ENCODE assay signal across 7 cellular contexts in genomic region chr12:57461326-57461903, GRCh38. TPM values are rescaled to one million over a fixed set of nuclear protein-coding genes. Genes with fewer than 3 reads are reported as not detected.
DNase-seq lines count a peak whose midpoint lies in the region; ATAC-seq and TF ChIP-seq lines count a peak whose summit lies in the region.

No MANE protein-coding gene starts in this region.

- peak overlapping the region; percentile 76 to 87 for H3K27ac ChIP-seq in ascending aorta

- H3K9ac ChIP-seq in iPS-15b (ENCODE audit: low read depth, low read length): peak overlapping the region; percentile 74

- H3K36me3 ChIP-seq in ascending aorta (no peaks in the 10 kb centered on the region), iPS-15b (ENCODE audit: control insufficient read depth, insufficient read depth, low read length) (peaks cover 4% of the 10 kb centered on the region)

- TF ChIP-seq CTCF in GM10248 (IDR thresholded peaks at IDR 0.05; ENCODE audit: control extremely low read depth, extremely low read depth, low read depth, missing control alignments) (no peak), ascending aorta (IDR thresholded peaks at IDR 0.05) (no peak)

- no peak for ATAC-seq in GM18519 (IDR thresholded peaks at IDR 0.05; ENCODE audit: low FRiP score, unreplicated experiment)

- POLR2A ChIA-PET in GM10248 (lab: Yijun Ruan, JAX): no interaction called here

- H3K9me3 ChIP-seq in ascending aorta: no peaks in the 10 kb centered on the region
- no peaks in the 10 kb centered on the region for H3K9me3 ChIP-seq in iPS-15b (ENCODE audit: control insufficient read depth, insufficient read depth, low read length)

- DNase-seq in GM10248 (ENCODE audit: extremely low spot score) (peak; percentile 64), NCI-H226 (peak; percentile 44), ascending aorta (ENCODE audit: low spot score in 2 of 2) (peak in 1 of 2 donors; percentile 90), skeletal muscle cell (ENCODE audit: low read depth) (no peak), GF-D8 (lab: John Stamatoyannopoulos, UW) (no peak)

- intact Hi-C loops in ascending aorta (cut with DNase I): loop anchor here (1.0 to 2.0 kb wide), 2 partner anchors 27 to 59 kb away; partner anchors contain the start of genes DDIT3 and MARS1

- H3K4me1 ChIP-seq in ascending aorta (peaks cover 3 to 30% of the 10 kb centered on the region in 2 donors), iPS-15b (ENCODE audit: control insufficient read depth, insufficient read depth, low read length) (peaks cover 11% of the 10 kb centered on the region)

- CTCF ChIA-PET in GM10248 (lab: Yijun Ruan, JAX): interaction anchor here (0.8 to 10.2 kb wide), 13 partner anchors 8 to 248 kb away, joined by 3 to 200 read pairs (median 8); partner anchors contain the start of genes ARHGAP9, INHBC and INHBE

- H3K4me3 ChIP-seq in ascending aorta: peak overlapping the region; percentile 71 to 89
- peak overlapping the region; percentile 71 for H3K4me3 ChIP-seq in iPS-15b (ENCODE audit: low read depth, low read length)
- peak overlapping the region; percentile 74 for H3K4me3 ChIP-seq in skeletal muscle cell (ENCODE audit: low read depth, low read length)

- H3K27me3 ChIP-seq in ascending aorta: no peaks in the 10 kb centered on the region
- H3K27me3 ChIP-seq in iPS-15b (ENCODE audit: control insufficient read depth, insufficient read depth, low read length): no peaks in the 10 kb centered on the region

RNA-seq across cellular contexts. Expression of gene GLI1, which starts 1.8 kb away (rescaled TPM):
- total RNA-seq in ascending aorta: 2.8 TPM

RNA-seq across cellular contexts. Expression of gene INHBE, which starts 6.3 kb away (rescaled TPM):
- not detected for total RNA-seq in ascending aorta

RNA-seq across cellular contexts. Expression of gene ARHGAP9, which starts 18.3 kb away (rescaled TPM):
- 21.6 TPM for total RNA-seq in ascending aorta

RNA-seq across cellular contexts. Expression of gene MARS1, which starts 26.5 kb away (rescaled TPM):
- total RNA-seq in ascending aorta: 78.0 TPM

RNA-seq across cellular contexts. Expression of gene INHBC, which starts 26.8 kb away (rescaled TPM):
- total RNA-seq in ascending aorta: not detected

Comparison
In these comparisons a context has a peak if more than half of its experiments do, and no peak if none do; other contexts are left out.
1. DNase-seq: peak in GM10248 (single experiment) and NCI-H226 (single experiment); none in skeletal muscle cell (single experiment) and GF-D8 (single experiment).
2. Peak in every context shown above with its lines, with median percentiles within 50 percentile points of each other: H3K4me3 ChIP-seq.